ENCODE assay signal across 13 cellular contexts in the genomic region with DNA sequence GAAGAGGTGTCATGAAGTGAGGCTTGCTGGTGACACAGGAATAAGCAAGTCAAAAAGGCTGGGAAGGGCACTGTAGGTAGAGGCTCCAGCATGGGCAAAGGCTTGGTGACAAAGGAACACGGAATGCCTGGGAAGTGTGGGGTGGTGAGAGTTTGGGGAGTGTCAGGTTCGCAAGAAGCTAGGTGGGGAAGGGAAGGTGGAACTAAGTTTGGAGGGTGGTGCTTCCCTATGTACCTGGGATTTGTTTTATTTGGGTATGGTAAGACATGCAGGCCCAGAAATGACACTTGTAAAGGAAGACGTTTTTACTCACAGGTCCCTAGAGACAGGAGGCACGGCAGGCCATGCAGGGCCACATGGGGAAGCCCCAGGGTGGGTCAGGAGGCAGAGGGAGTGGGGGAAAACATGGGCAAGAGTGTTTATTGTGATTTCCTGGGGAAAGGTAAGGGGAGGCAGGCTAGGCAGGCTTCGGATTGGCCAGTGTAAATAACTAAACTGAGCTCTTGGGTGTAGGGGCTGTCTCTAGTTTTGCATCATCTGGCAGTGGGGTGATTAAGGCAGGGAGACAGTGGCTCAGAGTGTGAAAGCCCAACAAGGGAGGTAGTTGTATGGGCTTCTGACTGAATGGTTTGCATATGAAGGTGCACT. TPM values are rescaled to one million over a fixed set of nuclear protein-coding genes. Genes with fewer than 3 reads are reported as not detected.
DNase-seq lines count a peak whose midpoint lies in the region; ATAC-seq, FAIRE-seq and TF ChIP-seq lines count a peak whose summit lies in the region.
"Had no signal": no experiment of that assay in that cellular context is flagged by ENCODE, and none has a peak within 500 bp of the region (broad histone marks: within the 10 kb centered on the region; RNA-seq: fewer than 3 reads in every experiment).

No MANE protein-coding gene starts in this region.

- H3K36me3 Mint-ChIP-seq in activated naive CD8-positive, alpha-beta T cell treated with anti-CD3 and anti-CD28 coated beads, Interleukin-2, amount 50 U/mL, for 24 hours (ENCODE audit: low read depth), result no peaks in the 10 kb centered on the region
- no peaks in the 10 kb centered on the region for H3K36me3 Mint-ChIP-seq in activated naive CD4-positive, alpha-beta T cell treated with anti-CD3 and anti-CD28 coated beads for 36 hours (ENCODE audit: low read depth)

- H4K20me1 ChIP-seq in GM12878 (ENCODE audit: control insufficient read depth, insufficient read depth), result no peaks in the 10 kb centered on the region

- no peaks in the 10 kb centered on the region for H3K36me3 ChIP-seq in GM12878 (ENCODE audit: control insufficient read depth in 2 of 2, insufficient read depth in 2 of 2, low read length in 1 of 2)
- H3K36me3 ChIP-seq: adrenal gland had no signal

- CTCF ChIA-PET in GM12878 (lab: Yijun Ruan, JAX), result interaction anchor here (1.4 to 5.0 kb wide), 2 partner anchors 9 to 53 kb away, joined by 4 to 41 read pairs; no protein-coding TSS in a partner anchor
- CTCF ChIA-PET in activated naive CD4-positive, alpha-beta T cell treated with anti-CD3 and anti-CD28 coated beads for 36 hours (lab: Charles Lee), result interaction anchor here (1.0 to 1.9 kb wide), 3 partner anchors 10 to 211 kb away, joined by 3 to 10 read pairs (median 4); no protein-coding TSS in a partner anchor

- H3K27ac Mint-ChIP-seq in activated naive CD8-positive, alpha-beta T cell treated with anti-CD3 and anti-CD28 coated beads, Interleukin-2, amount 50 U/mL, for 24 hours, result no peak overlapping the region
- H3K27ac Mint-ChIP-seq in activated naive CD4-positive, alpha-beta T cell treated with anti-CD3 and anti-CD28 coated beads for 36 hours, result no peak overlapping the region

- RAD21 ChIA-PET in GM12878 (lab: Charles Lee; ENCODE audit: unreplicated experiment), result interaction anchor here (1.1 to 2.3 kb wide), 5 partner anchors 9 to 146 kb away, joined by 3 to 12 read pairs (median 9); no protein-coding TSS in a partner anchor

- in situ Hi-C loops in GM12878 (cut with MboI), result loop anchor here (10.0 kb wide), 1 partner anchor 145 kb away; no protein-coding TSS in a partner anchor

- no peaks in the 10 kb centered on the region for H3K9me3 Mint-ChIP-seq in activated naive CD8-positive, alpha-beta T cell treated with anti-CD3 and anti-CD28 coated beads, Interleukin-2, amount 50 U/mL, for 24 hours
- H3K9me3 Mint-ChIP-seq in activated naive CD4-positive, alpha-beta T cell treated with anti-CD3 and anti-CD28 coated beads for 36 hours, result no peaks in the 10 kb centered on the region

- no peak for TF ChIP-seq POLR2A in GM12878 (IDR thresholded peaks at IDR 0.05; ENCODE audit: low read depth, low read length)

- WGBS in GM12878 (ENCODE audit: insufficient coverage, insufficient replicate concordance, low lambda C conversion rate, missing lambda C conversion rate), result 1% methylated on average over 5 of the region's 5 CpGs

- intact Hi-C loops in GM12878 (cut with micrococcal nuclease; ENCODE audit: unreplicated experiment), result loop anchor here (10.0 kb wide), 1 partner anchor 445 kb away; no protein-coding TSS in a partner anchor
- intact Hi-C loops in activated naive CD4-positive, alpha-beta T cell treated with anti-CD3 and anti-CD28 coated beads for 36 hours (cut with micrococcal nuclease), result no loop called here

- POLR2A ChIA-PET in GM12878 (lab: Charles Lee), result interaction anchor here (0.5 to 0.9 kb wide), 2 partner anchors 9 to 29 kb away, joined by 3 to 5 read pairs; no protein-coding TSS in a partner anchor

- TF ChIP-seq CTCF in GM12878 (IDR thresholded peaks at IDR 0.05 in 2 of 3, conservative IDR thresholded peaks at IDR 0.05 in 1 of 3; ENCODE audit: control insufficient read depth in 2 of 3, extremely low read depth in 1 of 3, insufficient read depth in 1 of 3, low read depth in 3 of 3, low read length in 3 of 3), result no peak

- no peaks in the 10 kb centered on the region for H3K27me3 ChIP-seq in GM12878 (replicated peaks in 1 of 2; ENCODE audit: control insufficient read depth in 2 of 2, insufficient read depth in 2 of 2, low read length in 1 of 2)
- H3K27me3 ChIP-seq: adrenal gland had no signal

- H3K4me3 Mint-ChIP-seq in activated naive CD8-positive, alpha-beta T cell treated with anti-CD3 and anti-CD28 coated beads, Interleukin-2, amount 50 U/mL, for 24 hours, result no peak overlapping the region
- no peak overlapping the region for H3K4me3 Mint-ChIP-seq in activated naive CD4-positive, alpha-beta T cell treated with anti-CD3 and anti-CD28 coated beads for 36 hours

- SMC1A ChIA-PET in GM12878 (lab: Charles Lee; ENCODE audit: uncharacterized antibody, unreplicated experiment), result interaction anchor here (0.6 to 3.1 kb wide), 9 partner anchors 9 to 334 kb away, joined by 3 to 8 read pairs (median 3); no protein-coding TSS in a partner anchor

- H3K4me2 ChIP-seq in GM12878 (ENCODE audit: control insufficient read depth, insufficient read depth), result 0 out of 2 replicates have a peak overlapping the region, but pooled peaks have one; percentile 22

- no peaks in the 10 kb centered on the region for H3K79me2 ChIP-seq in GM12878 (ENCODE audit: control insufficient read depth, insufficient read depth, low read length)

- no peak for FAIRE-seq in GM12878 (lab: Jason Lieb, UNC)

- peak; percentile 61 to 68; a peak in 2 of 4 replicates for TF ChIP-seq EP300 in GM12878 (IDR thresholded peaks at IDR 0.05; ENCODE audit: borderline replicate concordance in 1 of 2, control insufficient read depth in 1 of 2, low read depth in 2 of 2, low read length in 2 of 2)

- peak overlapping the region; percentile 62 for H2AFZ ChIP-seq in GM12878 (ENCODE audit: control insufficient read depth, low read depth, low read length)

- no peak overlapping the region for H3K9ac ChIP-seq in GM12878 (ENCODE audit: control insufficient read depth, insufficient read depth, low read length)

- BruUV-seq in GM12878 (replicated peaks; lab: Mats Ljungman, UMichigan), result no TSS peak

- peak overlapping the region; percentile 27 for H3K27ac ChIP-seq in GM12878 (ENCODE audit: control insufficient read depth, insufficient read depth)
- H3K27ac ChIP-seq: adrenal gland had no signal

- peaks cover 2% of the 10 kb centered on the region; the same call in 2 of the 3 replicates for H3K9me3 ChIP-seq in GM12878 (replicated peaks; ENCODE audit: control insufficient read depth, insufficient read depth, low read length)
- H3K9me3 ChIP-seq: adrenal gland had no signal

- no peak overlapping the region for H3K4me3 ChIP-seq in GM12878
- H3K4me3 ChIP-seq: adrenal gland had no signal

- TF ChIP-seq RAD21 in GM12878 (IDR thresholded peaks at IDR 0.05; ENCODE audit: insufficient read depth, low read depth, low read length), result no peak

- no peaks in the 10 kb centered on the region for H3K27me3 Mint-ChIP-seq in activated naive CD8-positive, alpha-beta T cell treated with anti-CD3 and anti-CD28 coated beads, Interleukin-2, amount 50 U/mL, for 24 hours
- H3K27me3 Mint-ChIP-seq in activated naive CD4-positive, alpha-beta T cell treated with anti-CD3 and anti-CD28 coated beads for 36 hours (ENCODE audit: low read depth), result no peaks in the 10 kb centered on the region

- ATAC-seq in GM18511 (IDR thresholded peaks at IDR 0.05; ENCODE audit: unreplicated experiment) (peak; percentile 94), GM21390 (IDR thresholded peaks at IDR 0.05; ENCODE audit: unreplicated experiment) (peak; percentile 91), HG03025 (IDR thresholded peaks at IDR 0.05; ENCODE audit: low FRiP score, unreplicated experiment) (peak; percentile 84), GM12878 (peak; percentile 94)
- ATAC-seq in activated naive CD8-positive, alpha-beta T cell treated with anti-CD3 and anti-CD28 coated beads, Interleukin-2, amount 50 U/mL, for 24 hours, result no peak

- H3K4me1 Mint-ChIP-seq in activated naive CD8-positive, alpha-beta T cell treated with anti-CD3 and anti-CD28 coated beads, Interleukin-2, amount 50 U/mL, for 24 hours, result no peaks in the 10 kb centered on the region
- H3K4me1 Mint-ChIP-seq in activated naive CD4-positive, alpha-beta T cell treated with anti-CD3 and anti-CD28 coated beads for 36 hours (ENCODE audit: low read depth), result no peaks in the 10 kb centered on the region

- DNase-seq in GM12878 (ENCODE audit: low read depth, low spot score), result peak; percentile 67
- no peak for DNase-seq in NCI-H2107 treated with DMSO at 0.1 percent for 48 hours (lab: John Stamatoyannopoulos, UW; ENCODE audit: unreplicated experiment)
- no peak for DNase-seq in activated naive CD8-positive, alpha-beta T cell treated with anti-CD3 and anti-CD28 coated beads, Interleukin-2, amount 50 U/mL, for 24 hours
- DNase-seq in NCI-H1105 (lab: John Stamatoyannopoulos, UW), result no peak
- no peak for DNase-seq in activated naive CD4-positive, alpha-beta T cell treated with anti-CD3 and anti-CD28 coated beads for 36 hours
- DNase-seq: activated CD4-positive, alpha-beta T cell treated with anti-CD3 and anti-CD28 coated beads, Interleukin-2, amount 50 U/mL, for 48 hours; adrenal gland; IMR-90; NCI-H2171 treated with DMSO at 0.1 percent for 48 hours had no signal

- peaks cover 7% of the 10 kb centered on the region; the same call in 1 of the 2 replicates for H3K4me1 ChIP-seq in GM12878 (ENCODE audit: control insufficient read depth, insufficient read depth, low read length)
- H3K4me1 ChIP-seq: adrenal gland had no signal

TF ChIP-seq in GM12878, 131 proteins besides CTCF, POLR2A, EP300 and RAD21 (continues in another document):
- 0 out of 2 replicates have a peak, but pooled peaks have one; percentile 16 for TF ChIP-seq JUND (IDR thresholded peaks at IDR 0.05; ENCODE audit: low read depth, low read length)
- peak; percentile 59; the same call in 1 of the 2 replicates for TF ChIP-seq TBL1XR1 (IDR thresholded peaks at IDR 0.05; ENCODE audit: low read depth, low read length)
- peak; percentile 25; the same call in 1 of the 2 replicates for TF ChIP-seq NR2F1 (conservative IDR thresholded peaks at IDR 0.05)

RNA-seq across cellular contexts. Expression of gene SH2D4B, which starts 52.1 kb away (rescaled TPM):
- 1.2 TPM in 2 replicates for total RNA-seq in GM12878 (2013; cell fraction: nucleolus; rRNA removed)
- total RNA-seq in GM12878 (2014; rRNA removed) (0.05 and 0.06 TPM in 2 replicates), GM12878 (2014; rRNA removed; fragmentation: Illumina TruSeq; extraction: Trizol) (not detected in 2 replicates), GM12878 (2021) (0.13 and 0.19 TPM in 2 replicates)
- 0.07 TPM for polyA plus RNA-seq in GM12878 (2011; ENCODE audit: low read depth)
- polyA plus RNA-seq in GM12878 (2011; rRNA removed) (0.14 TPM in 2 replicates), GM12878 (2014; fragmentation: Illumina TruSeq; extraction: Trizol) (not detected in 2 replicates), GM12878 (2014; fragmentation: Nextera tagmentation; extraction: Ambion mirVana) (not detected), GM12878 (2014; rRNA removed) (0.04 TPM in 1 of 2 replicates, not detected in the other), GM12878 (2016; fragmentation: Nextera tagmentation; extraction: Ambion mirVana) (under 1 TPM in 1 of 2 experiments, not detected in 1; 0.21 TPM)
- 0.08 and 0.09 TPM in 2 replicates for polyA plus RNA-seq in GM12878 (2011; cell fraction: cytosol; rRNA removed)
- polyA plus RNA-seq in GM12878 (2011; cell fraction: nucleus; rRNA removed), result 0.61 and 0.67 TPM in 2 replicates
- 0.05 and 0.13 TPM in 2 replicates for polyA plus RNA-seq in GM12878 (2012)
- 0.29 and 0.52 TPM in 2 replicates for polyA minus RNA-seq in GM12878 (2011; rRNA and poly(A)+ RNA removed)
- 0.67 TPM in 1 of 2 replicates, not detected in the other for polyA minus RNA-seq in GM12878 (2011; cell fraction: cytosol; rRNA and poly(A)+ RNA removed)
- polyA minus RNA-seq in GM12878 (2011; cell fraction: nucleus; rRNA and poly(A)+ RNA removed), result 0.85 and 0.86 TPM in 2 replicates
- under 1 TPM; 0.05 to 0.10 TPM for total RNA-seq in activated naive CD4-positive, alpha-beta T cell treated with anti-CD3 and anti-CD28 coated beads for 36 hours
- total RNA-seq: IMR-90, mucosa of gallbladder had no signal
- polyA plus RNA-seq: IMR-90 had no signal
